Comparison of ENCODE assay signal across 1 cellular context in the genomic region with DNA sequence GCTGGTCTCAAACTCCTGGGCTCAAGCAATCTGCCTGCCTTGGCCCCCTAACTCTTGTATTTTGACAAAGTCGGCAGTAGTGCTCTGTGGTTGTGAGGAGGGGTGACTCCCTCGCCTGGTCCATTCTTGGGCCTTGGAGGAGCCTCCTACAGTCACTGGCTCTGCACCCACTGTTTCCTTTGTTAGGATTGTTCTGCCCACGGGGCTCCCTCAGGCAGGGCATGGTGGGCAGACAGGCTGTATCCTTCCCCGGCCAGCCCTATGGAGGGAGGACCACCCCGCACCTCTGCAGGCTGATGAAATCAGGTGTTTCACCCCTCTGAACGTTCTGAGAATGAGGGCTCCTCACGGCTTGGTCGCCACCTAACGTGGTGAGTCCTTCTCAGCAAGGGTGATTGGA.
TF ChIP-seq lines count a peak whose summit lies in the region.

No MANE protein-coding gene starts in this region.

TF ChIP-seq in GM12878, 131 proteins besides CTCF, POLR2A, EP300 and RAD21:
- TF ChIP-seq NFYA (IDR thresholded peaks at IDR 0.05; ENCODE audit: borderline replicate concordance, low read depth, low read length) (no peak), TCF3 (IDR thresholded peaks at IDR 0.05; ENCODE audit: borderline replicate concordance, insufficient read depth, low read depth, low read length) (no peak)
